9 cellular contexts compared by ENCODE assay signal in genomic region chr2:207504513-207505171, GRCh38. TPM values are rescaled to one million over a fixed set of nuclear protein-coding genes. Genes with fewer than 3 reads are reported as not detected.
DNase-seq lines count a peak whose midpoint lies in the region; ATAC-seq, FAIRE-seq and TF ChIP-seq lines count a peak whose summit lies in the region.
"Had no signal": no experiment of that assay in that cellular context is flagged by ENCODE, and none has a peak within 500 bp of the region (broad histone marks: within the 10 kb centered on the region; RNA-seq: fewer than 3 reads in every experiment).

No MANE protein-coding gene starts in this region.

- H4K20me1 ChIP-seq in GM12878 (ENCODE audit: control insufficient read depth, insufficient read depth) (no peaks in the 10 kb centered on the region), keratinocyte (ENCODE audit: control insufficient read depth, extremely low read depth, insufficient read depth, low read length) (no peaks in the 10 kb centered on the region)

- H3K9me1 ChIP-seq in keratinocyte (ENCODE audit: control insufficient read depth, extremely low read depth, insufficient read depth, low read length): no peaks in the 10 kb centered on the region

- no peaks in the 10 kb centered on the region for H3K36me3 ChIP-seq in GM12878 (ENCODE audit: control insufficient read depth in 2 of 2, insufficient read depth in 2 of 2, low read length in 1 of 2)
- H3K36me3 ChIP-seq in keratinocyte (ENCODE audit: control insufficient read depth in 2 of 2, extremely low read depth in 1 of 2, insufficient read depth in 2 of 2, low read length in 2 of 2): peaks cover 0 to 1% of the 10 kb centered on the region in 2 experiments

- TF ChIP-seq CTCF in GM12878 (IDR thresholded peaks at IDR 0.05 in 2 of 3, conservative IDR thresholded peaks at IDR 0.05 in 1 of 3; ENCODE audit: control insufficient read depth in 2 of 3, extremely low read depth in 1 of 3, insufficient read depth in 1 of 3, low read depth in 3 of 3, low read length in 3 of 3) (no peak), keratinocyte (optimal IDR thresholded peaks at IDR 0.05 in 1 of 3, IDR thresholded peaks at IDR 0.05 in 1 of 3, conservative IDR thresholded peaks at IDR 0.05 in 1 of 3; ENCODE audit: extremely low read depth in 1 of 3, insufficient read depth in 2 of 3, low read length in 3 of 3) (peak in 1 of 3 experiments; percentile 24)

- no peak for TF ChIP-seq RAD21 in GM12878 (IDR thresholded peaks at IDR 0.05; ENCODE audit: insufficient read depth, low read depth, low read length)

- intact Hi-C loops in Right ventricle myocardium inferior (cut with DNase I) (no loop called here), cardiac septum (cut with DNase I) (no loop called here), GM12878 (cut with micrococcal nuclease; ENCODE audit: unreplicated experiment) (no loop called here)

- CTCF ChIA-PET in GM12878 (lab: Yijun Ruan, JAX): interaction anchor here (1.0 to 4.6 kb wide), 10 partner anchors 10 to 703 kb away, joined by 3 to 42 read pairs (median 4); partner anchors contain the start of gene CREB1

- H3K4me1 ChIP-seq in GM12878 (ENCODE audit: control insufficient read depth, insufficient read depth, low read length) (peaks cover 33% of the 10 kb centered on the region), keratinocyte (ENCODE audit: control insufficient read depth, extremely low read depth, insufficient read depth, low read length) (peaks cover 37% of the 10 kb centered on the region)

- in situ Hi-C loops in GM12878 (cut with MboI): no loop called here

- SMC1A ChIA-PET in GM12878 (lab: Charles Lee; ENCODE audit: uncharacterized antibody, unreplicated experiment): interaction anchor here (0.7 to 9.8 kb wide), 21 partner anchors 8 to 175 kb away, joined by 3 to 170 read pairs (median 4); partner anchors contain the start of gene CREB1

- DNase-seq in Right ventricle myocardium inferior (ENCODE audit: missing footprints): no peak
- no peak for DNase-seq in cardiac septum (ENCODE audit: low spot score)
- DNase-seq in GM12878 (ENCODE audit: low read depth, low spot score): no peak
- no peak for DNase-seq in keratinocyte (ENCODE audit: low read depth, low spot score)
- DNase-seq in urothelium cell line (ENCODE audit: low spot score): peak; percentile 46
- DNase-seq: effector CD8-positive, alpha-beta T cell had no signal

- BruUV-seq in GM12878 (replicated peaks; lab: Mats Ljungman, UMichigan): no TSS peak

- WGBS in GM12878 (ENCODE audit: insufficient coverage, insufficient replicate concordance, low lambda C conversion rate, missing lambda C conversion rate): 53% methylated on average over 11 of the region's 11 CpGs

- H3K79me2 ChIP-seq in GM12878 (ENCODE audit: control insufficient read depth, insufficient read depth, low read length) (no peaks in the 10 kb centered on the region), keratinocyte (ENCODE audit: control insufficient read depth, insufficient read depth, low read length) (no peaks in the 10 kb centered on the region)

- TF ChIP-seq POLR2A in GM12878 (IDR thresholded peaks at IDR 0.05; ENCODE audit: low read depth, low read length): no peak

- POLR2A ChIA-PET in GM12878 (lab: Charles Lee): interaction anchor here (0.9 to 8.2 kb wide), 7 partner anchors 13 to 117 kb away, joined by 3 to 90 read pairs (median 4); partner anchors contain the start of gene CREB1

- H3K9ac ChIP-seq in GM12878 (ENCODE audit: control insufficient read depth, insufficient read depth, low read length) (no peak overlapping the region), keratinocyte (ENCODE audit: control insufficient read depth, extremely low read depth, insufficient read depth, low read length) (peak overlapping the region; percentile 78)

- H2AFZ ChIP-seq in GM12878 (ENCODE audit: control insufficient read depth, low read depth, low read length): no peak overlapping the region
- peak overlapping the region; percentile 63 for H2AFZ ChIP-seq in keratinocyte (ENCODE audit: control insufficient read depth, low read length)

- H3K27ac ChIP-seq in GM12878 (ENCODE audit: control insufficient read depth, insufficient read depth) (no peak overlapping the region), keratinocyte (ENCODE audit: control insufficient read depth, insufficient read depth, low read length) (peak overlapping the region; percentile 96)

- H3K4me3 ChIP-seq in GM12878: no peak overlapping the region
- peak overlapping the region in 2 of 3 experiments; percentile 41 to 52 for H3K4me3 ChIP-seq in keratinocyte (ENCODE audit: control insufficient read depth in 2 of 3, extremely low read depth in 1 of 3, insufficient read depth in 2 of 3, low read depth in 1 of 3, low read length in 3 of 3)

- TF ChIP-seq EP300 in GM12878 (IDR thresholded peaks at IDR 0.05; ENCODE audit: borderline replicate concordance in 1 of 2, control insufficient read depth in 1 of 2, low read depth in 2 of 2, low read length in 2 of 2): no peak

- H3K27me3 ChIP-seq in GM12878 (replicated peaks in 1 of 2; ENCODE audit: control insufficient read depth in 2 of 2, insufficient read depth in 2 of 2, low read length in 1 of 2) (no peaks in the 10 kb centered on the region), keratinocyte (ENCODE audit: control insufficient read depth, extremely low read depth, insufficient read depth, low read length) (no peaks in the 10 kb centered on the region)

- H3K4me2 ChIP-seq in GM12878 (ENCODE audit: control insufficient read depth, insufficient read depth) (peak overlapping the region; percentile 38), keratinocyte (ENCODE audit: control insufficient read depth, extremely low read depth, insufficient read depth, low read depth, low read length) (peak overlapping the region; percentile 86)

- peak; percentile 40 for ATAC-seq in Right ventricle myocardium inferior
- ATAC-seq in GM12878: 0 out of 3 replicates have a peak, but pooled peaks have one; percentile 4
- no peak for ATAC-seq in GM21528 (IDR thresholded peaks at IDR 0.05; ENCODE audit: low FRiP score, unreplicated experiment)
- ATAC-seq in GM21447 (IDR thresholded peaks at IDR 0.05; ENCODE audit: unreplicated experiment): no peak
- no peak for ATAC-seq in GM19324 (IDR thresholded peaks at IDR 0.05; ENCODE audit: low FRiP score, unreplicated experiment)

- dilution Hi-C loops in keratinocyte (cut with MboI; ENCODE audit: extremely low pct_ligation_motif_present, low sequenced_read_pairs): no loop called here

- H3K9me3 ChIP-seq in GM12878 (replicated peaks; ENCODE audit: control insufficient read depth, insufficient read depth, low read length) (no peaks in the 10 kb centered on the region), keratinocyte (ENCODE audit: control insufficient read depth, low read depth, low read length) (no peaks in the 10 kb centered on the region)

- FAIRE-seq in GM12878 (lab: Jason Lieb, UNC): no peak
- FAIRE-seq in keratinocyte (lab: Jason Lieb, UNC): peak; percentile 32
- no peak for FAIRE-seq in urothelium cell line (lab: Jason Lieb, UNC)

- RAD21 ChIA-PET in GM12878 (lab: Charles Lee; ENCODE audit: unreplicated experiment): interaction anchor here (0.8 to 5.0 kb wide), 6 partner anchors 9 to 172 kb away, joined by 3 to 90 read pairs (median 6); partner anchors contain the start of gene CREB1

TF ChIP-seq in GM12878, 131 proteins besides CTCF, POLR2A, EP300 and RAD21:
- TF ChIP-seq MTA3 (IDR thresholded peaks at IDR 0.05; ENCODE audit: borderline replicate concordance, low read length) (no peak), ZSCAN29 (IDR thresholded peaks at IDR 0.05) (no peak), DPF2 (IDR thresholded peaks at IDR 0.05) (0 out of 2 replicates have a peak, but pooled peaks have one; percentile 3)

RNA-seq across cellular contexts. Expression of gene CREB1, which starts 25.1 kb away (rescaled TPM):
- total RNA-seq in Right ventricle myocardium inferior: 57.0 TPM
- total RNA-seq in cardiac septum: 46.9 TPM
- 160 and 164 TPM in 2 replicates for total RNA-seq in GM12878 (2013; cell fraction: nucleolus; rRNA removed)
- total RNA-seq in GM12878 (2014; rRNA removed): 40.4 and 40.8 TPM in 2 replicates
- total RNA-seq in GM12878 (2014; rRNA removed; fragmentation: Illumina TruSeq; extraction: Trizol): 35.7 and 36.0 TPM in 2 replicates
- total RNA-seq in GM12878 (2021): 66.8 and 69.7 TPM in 2 replicates
- polyA plus RNA-seq in GM12878 (2011; ENCODE audit: low read depth): 13.7 TPM
- polyA plus RNA-seq in GM12878 (2011; rRNA removed): 58.1 and 76.9 TPM in 2 replicates
- 46.3 and 65.0 TPM in 2 replicates for polyA plus RNA-seq in GM12878 (2011; cell fraction: cytosol; rRNA removed)
- polyA plus RNA-seq in GM12878 (2011; cell fraction: nucleus; rRNA removed): 37.1 and 53.4 TPM in 2 replicates
- 22.2 and 23.7 TPM in 2 replicates for polyA plus RNA-seq in GM12878 (2012)
- polyA plus RNA-seq in GM12878 (2014; fragmentation: Illumina TruSeq; extraction: Trizol): 63.5 and 76.6 TPM in 2 replicates
- polyA plus RNA-seq in GM12878 (2014; fragmentation: Nextera tagmentation; extraction: Ambion mirVana): 10 to 100 TPM; 13.4 to 22.2 TPM
- polyA plus RNA-seq in GM12878 (2014; rRNA removed): 33.2 and 35.5 TPM in 2 replicates
- 10 to 100 TPM; 38.6 to 44.2 TPM for polyA plus RNA-seq in GM12878 (2016; fragmentation: Nextera tagmentation; extraction: Ambion mirVana)
- polyA minus RNA-seq in GM12878 (2011; rRNA and poly(A)+ RNA removed): 131 and 175 TPM in 2 replicates
- polyA minus RNA-seq in GM12878 (2011; cell fraction: cytosol; rRNA and poly(A)+ RNA removed): 35.4 and 42.6 TPM in 2 replicates
- polyA minus RNA-seq in GM12878 (2011; cell fraction: nucleus; rRNA and poly(A)+ RNA removed): 56.5 and 67.9 TPM in 2 replicates
- polyA plus RNA-seq in keratinocyte: 35.6 to 56.1 TPM (median 38.9 TPM) in 3 replicates
- 16.4 TPM for polyA plus RNA-seq in keratinocyte (2011; ENCODE audit: low read depth)
- 16.5 and 35.8 TPM in 2 replicates for polyA plus RNA-seq in keratinocyte (2011; cell fraction: cytosol; rRNA removed)
- polyA plus RNA-seq in keratinocyte (2011; cell fraction: nucleus; rRNA removed): 42.4 and 46.0 TPM in 2 replicates
- polyA plus RNA-seq in keratinocyte (2012; ENCODE audit: low replicate concordance): 12.6 and 30.3 TPM in 2 replicates
- polyA minus RNA-seq in keratinocyte: 62.2 to 125 TPM (median 111 TPM) in 3 replicates
- 26.9 TPM for polyA minus RNA-seq in keratinocyte (2011; cell fraction: cytosol; rRNA and poly(A)+ RNA removed)
- 33.4 and 71.0 TPM in 2 replicates for polyA minus RNA-seq in keratinocyte (2011; cell fraction: nucleus; rRNA and poly(A)+ RNA removed)

Comparison
In these comparisons a context has a peak if more than half of its experiments do, and no peak if none do; other contexts are left out.
1. ATAC-seq: peak in Right ventricle myocardium inferior (single experiment) and GM12878 (single experiment); none in GM21528 (single experiment), GM21447 (single experiment) and GM19324 (single experiment).